Comparison of ENCODE assay signal across 28 cellular contexts in genomic region chr2:84914334-84914733, GRCh38.
"Had no signal": no experiment of that assay in that cellular context is flagged by ENCODE, and none has a peak within 500 bp of the region (broad histone marks: within the 10 kb centered on the region; RNA-seq: fewer than 3 reads in every experiment).

No MANE protein-coding gene starts in this region.

- FAIRE-seq: colon, endometrium had no signal

- ATAC-seq: gastroesophageal sphincter; heart left ventricle; left cardiac atrium; left lung; mucosa of descending colon; natural killer cell treated with Interleukin-12 subunit alpha and Interleukin-12 subunit beta and Interleukin-15 and Interleukin-18, amount 100 ng/mL, for 72 hours; stimulated activated effector memory CD8-positive, alpha-beta T cell treated with anti-CD3 and anti-CD28 coated beads, Interleukin-12 subunit alpha, Interleukin-12 subunit beta, amount 100 ng/mL, for 72 hours had no signal

- H3K9me3 ChIP-seq: gastroesophageal sphincter, left lung, mucosa of descending colon, neutrophil, sigmoid colon, stomach, thyroid gland, vagina had no signal

- H3K79me2 ChIP-seq: hepatocyte, parathyroid adenoma had no signal

- H3K4me1 ChIP-seq: parathyroid adenoma, sigmoid colon, stomach, thyroid gland, vagina had no signal

- H3K9me3 Mint-ChIP-seq: dendritic cell treated with granulocyte-macrophage colony-stimulating factor and Interleukin-4, amounts not matched to agents 40 ng/mL and 50 ng/mL, for 4 days had no signal

- H3K27ac Mint-ChIP-seq: dendritic cell treated with granulocyte-macrophage colony-stimulating factor and Interleukin-4, amounts not matched to agents 40 ng/mL and 50 ng/mL, for 4 days; mesothelial cell of epicardium; natural killer cell treated with Interleukin-12 subunit alpha and Interleukin-12 subunit beta and Interleukin-15 and Interleukin-18, amount 100 ng/mL, for 72 hours; progenitor cell of endocrine pancreas; stimulated activated effector memory CD8-positive, alpha-beta T cell treated with anti-CD3 and anti-CD28 coated beads, Interleukin-12 subunit alpha, Interleukin-12 subunit beta, amount 100 ng/mL, for 72 hours had no signal

- H3K4me3 Mint-ChIP-seq: dendritic cell treated with granulocyte-macrophage colony-stimulating factor and Interleukin-4, amounts not matched to agents 40 ng/mL and 50 ng/mL, for 4 days; mesothelial cell of epicardium; naive B cell; natural killer cell treated with Interleukin-12 subunit alpha and Interleukin-12 subunit beta and Interleukin-15 and Interleukin-18, amount 100 ng/mL, for 72 hours; neural crest cell; stimulated activated effector memory CD8-positive, alpha-beta T cell treated with anti-CD3 and anti-CD28 coated beads, Interleukin-12 subunit alpha, Interleukin-12 subunit beta, amount 100 ng/mL, for 72 hours had no signal

- H3K27me3 Mint-ChIP-seq: dendritic cell treated with granulocyte-macrophage colony-stimulating factor and Interleukin-4, amounts not matched to agents 40 ng/mL and 50 ng/mL, for 4 days; naive B cell; natural killer cell treated with Interleukin-12 subunit alpha and Interleukin-12 subunit beta and Interleukin-15 and Interleukin-18, amount 100 ng/mL, for 72 hours; progenitor cell of endocrine pancreas had no signal

- H2AFZ ChIP-seq: hepatocyte, parathyroid adenoma had no signal

- H3K36me3 ChIP-seq: gastroesophageal sphincter, heart left ventricle, left lung, neutrophil, sigmoid colon, stomach, thyroid gland, vagina had no signal

- H3K9ac ChIP-seq: parathyroid adenoma had no signal

- H3K4me2 ChIP-seq: hepatocyte had no signal

- H3K4me3 ChIP-seq: gastroesophageal sphincter, heart left ventricle, hepatocyte, left lung, mucosa of descending colon, sigmoid colon, stomach, thyroid gland, vagina had no signal

- H3K27me3 ChIP-seq: gastroesophageal sphincter, heart left ventricle, hepatocyte, left lung, neutrophil, sigmoid colon, stomach, thyroid gland, vagina had no signal

- H3K27ac ChIP-seq: gastroesophageal sphincter, heart left ventricle, hepatocyte, left lung, neutrophil, parathyroid adenoma, sigmoid colon, stomach, thyroid gland, vagina had no signal

- H3K4me1 Mint-ChIP-seq: mesothelial cell of epicardium had no signal

- DNase-seq: effector CD8-positive, alpha-beta T cell; erythroblast; foreskin fibroblast; heart left ventricle; left cardiac atrium; left lung; mesenchymal stem cell; naive B cell; sigmoid colon; stimulated activated CD4-positive, alpha-beta T cell treated with anti-CD3 and anti-CD28 coated beads, Interleukin-4, amount 100 ng/mL, for 24 hours; stimulated activated naive CD4-positive, alpha-beta T cell treated with Interleukin-2 at 50 U/mL for 16 hours; stomach; thyroid gland; trophoblast cell had no signal
